6 cellular contexts compared by ENCODE assay signal in the genomic region with DNA sequence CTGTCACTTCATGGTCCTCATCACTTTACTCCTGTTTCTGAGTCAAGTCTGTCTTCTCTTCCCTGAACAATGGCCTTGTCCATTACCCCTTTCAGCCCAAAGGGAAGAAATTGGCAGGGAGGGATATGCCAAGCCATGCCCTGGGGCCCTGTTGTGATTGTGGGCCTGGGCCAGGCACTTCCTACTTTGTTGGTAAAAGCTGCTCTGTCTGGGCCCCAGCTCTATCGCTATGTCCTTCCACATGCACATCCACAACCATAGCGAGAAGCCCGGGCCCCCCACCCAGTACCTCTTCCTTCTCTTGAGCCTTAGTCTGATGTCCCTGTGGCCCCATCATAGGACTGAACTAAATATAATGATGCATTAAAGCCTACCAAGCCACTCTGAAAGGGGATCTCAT.
"Had no signal": no experiment of that assay in that cellular context is flagged by ENCODE, and none has a peak within 500 bp of the region (broad histone marks: within the 10 kb centered on the region; RNA-seq: fewer than 3 reads in every experiment).

No MANE protein-coding gene starts in this region.

- H3K27ac Mint-ChIP-seq: IgD-negative memory B cell had no signal

- H3K4me3 ChIP-seq: K562 had no signal

- H3K27ac ChIP-seq: HL-60 had no signal

- H3K4me3 Mint-ChIP-seq: IgD-negative memory B cell had no signal

- H3K9me3 Mint-ChIP-seq: IgD-negative memory B cell had no signal

- H3K4me1 Mint-ChIP-seq: IgD-negative memory B cell had no signal

- ATAC-seq: HepG2, K562 had no signal

- DNase-seq: IMR-90, KBM-7 had no signal
